ENCODE assay signal across 10 cellular contexts in genomic region chr5:93479982-93480509, GRCh38.
"Had no signal": no experiment of that assay in that cellular context is flagged by ENCODE, and none has a peak within 500 bp of the region (broad histone marks: within the 10 kb centered on the region; RNA-seq: fewer than 3 reads in every experiment).

No MANE protein-coding gene starts in this region.

- H3K9ac ChIP-seq: GM23248 had no signal

- DNase-seq: GM23248, GOT3, H9, HCEC 1CT, IMR-90, Kasumi-1, KG1 had no signal

- H2AFZ ChIP-seq: GM23248 had no signal

- H3K4me3 ChIP-seq: GM23248, K562 had no signal

- H3K27ac ChIP-seq: GM23248, HL-60 had no signal

- H3K27ac Mint-ChIP-seq: H9 had no signal

- ATAC-seq: K562 had no signal

- H3K4me3 Mint-ChIP-seq: H9 had no signal

- H3K4me1 Mint-ChIP-seq: H9 had no signal

- FAIRE-seq: H54, K562 had no signal
